In genomic region chr21:45970674-45971486, GRCh38 we compare ENCODE assay signal across 8 cellular contexts. TPM values are rescaled to one million over a fixed set of nuclear protein-coding genes. Genes with fewer than 3 reads are reported as not detected.
DNase-seq lines count a peak whose midpoint lies in the region; ATAC-seq and TF ChIP-seq lines count a peak whose summit lies in the region.

No MANE protein-coding gene starts in this region.

- no peaks in the 10 kb centered on the region for H3K9me2 ChIP-seq in GM23248 (ENCODE audit: insufficient read depth)

- intact Hi-C loops in mammary epithelial cell (cut with micrococcal nuclease) = loop anchor here (2.0 to 5.0 kb wide), 3 partner anchors 128 to 356 kb away; partner anchors contain the start of genes COL6A2 and LSS

- BruUV-seq in mammary epithelial cell (replicated peaks; lab: Mats Ljungman, UMichigan) = no TSS peak

- H3K36me3 ChIP-seq in GM23248 (ENCODE audit: low read depth) (no peaks in the 10 kb centered on the region), mammary epithelial cell (ENCODE audit: insufficient read depth, low read length) (no peaks in the 10 kb centered on the region), liver (ENCODE audit: control insufficient read depth in 4 of 4, insufficient read depth in 3 of 4, low read depth in 1 of 4, low read length in 3 of 4) (no peaks in the 10 kb centered on the region)

- DNase-seq in AG09309 (ENCODE audit: low read depth) = no peak
- peak; percentile 69 for DNase-seq in GM23248
- no peak for DNase-seq in mammary epithelial cell
- DNase-seq in stimulated activated CD8-positive, alpha-beta memory T cell treated with anti-CD3 and anti-CD28 coated beads, Interleukin-4, amount 100 ng/mL, for 24 hours (ENCODE audit: low read depth) = peak; percentile 53
- no peak for DNase-seq in GM19240 (ENCODE audit: insufficient read length, low spot score)

- in situ Hi-C loops in GM23248 (cut with MboI) = loop anchor here (5.0 kb wide), 1 partner anchor 131 kb away; no protein-coding TSS in a partner anchor
- in situ Hi-C loops in mammary epithelial cell (cut with MboI; ENCODE audit: low sequenced_read_pairs in 2 of 2) = loop anchor here in 1 of 2 donors (25.0 kb wide), 1 partner anchor 141 kb away; no protein-coding TSS in a partner anchor

- TF ChIP-seq RAD21 in liver (IDR thresholded peaks at IDR 0.05) = peak; percentile 79 to 87

- no peaks in the 10 kb centered on the region for H4K20me1 ChIP-seq in GM23248 (ENCODE audit: insufficient read depth)
- H4K20me1 ChIP-seq in mammary epithelial cell (ENCODE audit: insufficient read depth, low read length) = no peaks in the 10 kb centered on the region

- H3K4me3 ChIP-seq in AG09309 (ENCODE audit: control insufficient read depth, low read depth, low read length) = no peak overlapping the region
- no peak overlapping the region for H3K4me3 ChIP-seq in GM23248
- H3K4me3 ChIP-seq in mammary epithelial cell (replicated peaks in 1 of 3; ENCODE audit: insufficient read depth in 1 of 3, low read depth in 2 of 3, low read length in 3 of 3) = no peak overlapping the region
- no peak overlapping the region for H3K4me3 ChIP-seq in liver (ENCODE audit: low read depth in 1 of 3, low read length in 3 of 3)

- H3K4me1 ChIP-seq in GM23248 (ENCODE audit: insufficient read depth) = peaks cover 40% of the 10 kb centered on the region
- peaks cover 26% of the 10 kb centered on the region for H3K4me1 ChIP-seq in mammary epithelial cell (ENCODE audit: insufficient read depth, low read length)
- H3K4me1 ChIP-seq in liver (ENCODE audit: control insufficient read depth in 4 of 4, insufficient read depth in 4 of 4, low read length in 3 of 4) = peaks cover 17 to 32% (median 23%) of the 10 kb centered on the region in 4 donors

- TF ChIP-seq CTCF in AG09309 (IDR thresholded peaks at IDR 0.05; ENCODE audit: control insufficient read depth, insufficient read depth, low read depth, low read length, missing control alignments) (peak; percentile 92), mammary epithelial cell (conservative IDR thresholded peaks at IDR 0.05 in 1 of 2, IDR thresholded peaks at IDR 0.05 in 1 of 2; ENCODE audit: extremely low read depth in 1 of 2, insufficient read depth in 1 of 2, low read depth in 1 of 2, low read length in 2 of 2) (peak; percentile 66 to 94), liver (IDR thresholded peaks at IDR 0.05; ENCODE audit: low read depth, low read length, missing input control) (peak; percentile 74)

- H2AFZ ChIP-seq in GM23248 = no peak overlapping the region
- no peak overlapping the region for H2AFZ ChIP-seq in mammary epithelial cell (ENCODE audit: low read depth, low read length)

- peaks cover 4% of the 10 kb centered on the region; the same call in 1 of the 2 replicates for H3F3A ChIP-seq in GM23248 (ENCODE audit: insufficient read depth)

- ATAC-seq in SK-N-SH treated with all-trans-retinoic acid at 6 μM for 48 hours (peak; percentile 83), HG02938 (IDR thresholded peaks at IDR 0.05; ENCODE audit: unreplicated experiment) (no peak)

- dilution Hi-C loops in mammary epithelial cell (cut with HindIII; ENCODE audit: low sequenced_read_pairs) = loop anchor here (25.0 kb wide), 1 partner anchor 241 kb away; no protein-coding TSS in a partner anchor

- no peaks in the 10 kb centered on the region for H3K9me3 ChIP-seq in GM23248 (ENCODE audit: low read depth)
- H3K9me3 ChIP-seq in mammary epithelial cell (replicated peaks; ENCODE audit: insufficient read depth, low read length) = no peaks in the 10 kb centered on the region
- no peaks in the 10 kb centered on the region for H3K9me3 ChIP-seq in liver (ENCODE audit: control insufficient read depth in 4 of 4, low read length in 3 of 4)

- H3K9ac ChIP-seq in GM23248 (peak overlapping the region; percentile 54), mammary epithelial cell (ENCODE audit: insufficient read depth, low read length) (no peak overlapping the region), liver (ENCODE audit: low read depth in 1 of 2, low read length in 2 of 2) (no peak overlapping the region)

- H3K4me2 ChIP-seq in GM23248 (ENCODE audit: unreplicated experiment) = peak overlapping the region; percentile 28
- H3K4me2 ChIP-seq in mammary epithelial cell (ENCODE audit: insufficient read depth, low read depth, low read length) = no peak overlapping the region

- H3K27me3 ChIP-seq in GM23248 (replicated peaks; ENCODE audit: insufficient read depth) (no peaks in the 10 kb centered on the region), mammary epithelial cell (ENCODE audit: insufficient read depth, low read length) (peaks cover 2% of the 10 kb centered on the region), liver (ENCODE audit: control insufficient read depth in 4 of 4, insufficient read depth in 4 of 4, low read length in 3 of 4) (peaks cover 0 to 7% (median under 1%) of the 10 kb centered on the region in 4 donors)

- 20 to 22% methylated on average over 16 to 18 of the region's 21 CpGs for WGBS in GM23248 (ENCODE audit: low coverage in 1 of 2, low lambda C conversion rate in 2 of 2, missing lambda C conversion rate in 2 of 2), 2 experiments
- 34% methylated on average over 9 of the region's 21 CpGs for WGBS in mammary epithelial cell (ENCODE audit: low coverage, missing lambda C conversion rate)
- WGBS in liver = 36% methylated on average over 21 of the region's 21 CpGs

- CTCF ChIA-PET in mammary epithelial cell (lab: Charles Lee; ENCODE audit: low non-redundant PET) = no interaction called here

- H3K27ac ChIP-seq in GM23248 (peak overlapping the region; percentile 84), mammary epithelial cell (ENCODE audit: insufficient read depth, low read depth, low read length) (no peak overlapping the region), liver (ENCODE audit: low read depth in 1 of 2, low read length in 2 of 2) (peak overlapping the region in 1 of 2 donors; percentile 20)

- H3K79me2 ChIP-seq in GM23248 (ENCODE audit: insufficient read depth) = no peaks in the 10 kb centered on the region
- no peaks in the 10 kb centered on the region for H3K79me2 ChIP-seq in mammary epithelial cell (ENCODE audit: insufficient read depth, low read length)

TF ChIP-seq in SK-N-SH treated with all-trans-retinoic acid at 6 μM for 48 hours, 23 proteins besides CTCF, POLR2A, EP300 and RAD21 (continues in another document):
- no peak for TF ChIP-seq CREB5 (CRISPR knock-in tag; IDR thresholded peaks at IDR 0.05; ENCODE audit: low read depth)

TF ChIP-seq in liver, 16 proteins besides CTCF, POLR2A, EP300 and RAD21:
- TF ChIP-seq NR2F2 (IDR thresholded peaks at IDR 0.05) (peak; percentile 23), ZBTB33 (IDR thresholded peaks at IDR 0.05) (no peak)

RNA-seq across cellular contexts. Expression of gene COL6A1, which starts 10.7 kb away (rescaled TPM):
- 1,783 and 1,897 TPM in 2 replicates for total RNA-seq in GM23248 (2014; rRNA removed; shearing (Covaris generic))
- polyA plus RNA-seq in GM23248 (2016; fragmentation: Nextera tagmentation; extraction: Ambion mirVana) (685 and 707 TPM in 2 replicates), mammary epithelial cell (12.0 TPM), liver (10 to 100 TPM; 16.9 to 82.0 TPM)
- total RNA-seq in mammary epithelial cell (100 to 1,000 TPM in 1 of 2 donors, 1 to 10 TPM in 1; 9.1 to 156 TPM), liver (10 to 100 TPM; 34.9 to 36.5 TPM)
- 4.4 TPM for polyA minus RNA-seq in mammary epithelial cell

Comparison
In these comparisons a context has a peak if more than half of its experiments do, and no peak if none do; other contexts are left out.
1. DNase-seq: peak in GM23248 (single experiment) and stimulated activated CD8-positive, alpha-beta memory T cell treated with anti-CD3 and anti-CD28 coated beads, Interleukin-4, amount 100 ng/mL, for 24 hours (single experiment); none in AG09309 (single experiment), mammary epithelial cell (single experiment) and GM19240 (single experiment).
2. RNA of gene COL6A1, which starts 10.7 kb away (total RNA-seq): 1,783 to 1,897 TPM in GM23248; 9.1 to 156 TPM in mammary epithelial cell and 34.9 to 36.5 TPM in liver; every median in the first group is over 10 times any median in the second.
3. Peak in every context shown above with its lines, with median percentiles within 50 percentile points of each other: CTCF ChIP-seq.